Comparison of ENCODE assay signal across 1 cellular context in genomic region chr5:160199410-160199911, GRCh38.
TF ChIP-seq lines count a peak whose summit lies in the region.

No MANE protein-coding gene starts in this region.

TF ChIP-seq in GM12878, 131 proteins besides CTCF, POLR2A, EP300 and RAD21 (continued from another document and continues in another):
- no peak for TF ChIP-seq CUX1 (IDR thresholded peaks at IDR 0.05; ENCODE audit: insufficient replicate concordance, low read depth, low read length)
- TF ChIP-seq TAF1 (IDR thresholded peaks at IDR 0.05; ENCODE audit: borderline replicate concordance, low read depth, low read length), result no peak
- no peak for TF ChIP-seq CREB1 (IDR thresholded peaks at IDR 0.05; ENCODE audit: low read depth)
- TF ChIP-seq SMAD5 (IDR thresholded peaks at IDR 0.05; ENCODE audit: low read depth), result no peak
- TF ChIP-seq CHD4 (IDR thresholded peaks at IDR 0.05), result no peak
- TF ChIP-seq HSF1 (IDR thresholded peaks at IDR 0.05; ENCODE audit: low read depth, low read length), result no peak
- peak; percentile 63 for TF ChIP-seq ZNF24 (IDR thresholded peaks at IDR 0.05)
- peak; percentile 87 for TF ChIP-seq SPI1 (IDR thresholded peaks at IDR 0.05; ENCODE audit: borderline replicate concordance, insufficient read depth, low read depth, low read length)
- no peak for TF ChIP-seq ZBTB11 (CRISPR knock-in tag; IDR thresholded peaks at IDR 0.05)
- no peak for TF ChIP-seq JUNB (IDR thresholded peaks at IDR 0.05)
- no peak for TF ChIP-seq HDAC2 (IDR thresholded peaks at IDR 0.05)
- 0 out of 2 replicates have a peak, but pooled peaks have one; percentile 1 for TF ChIP-seq NKRF (conservative IDR thresholded peaks at IDR 0.05)
- TF ChIP-seq TCF12 (IDR thresholded peaks at IDR 0.05; ENCODE audit: low read depth, low read length), result no peak
- TF ChIP-seq ZBED1 (IDR thresholded peaks at IDR 0.05; ENCODE audit: borderline replicate concordance), result no peak
- TF ChIP-seq IRF3 (IDR thresholded peaks at IDR 0.05), result no peak
- TF ChIP-seq MEF2B (IDR thresholded peaks at IDR 0.05; ENCODE audit: partially characterized antibody, poor library complexity, severe bottlenecking), result no peak
- TF ChIP-seq HCFC1 (IDR thresholded peaks at IDR 0.05; ENCODE audit: low read length), result no peak
- no peak for TF ChIP-seq SREBF1 (IDR thresholded peaks at IDR 0.05; ENCODE audit: low read length)
- TF ChIP-seq GABPA (IDR thresholded peaks at IDR 0.05; ENCODE audit: low read depth), result no peak
- no peak for TF ChIP-seq FOXK2 (IDR thresholded peaks at IDR 0.05)
- TF ChIP-seq SREBF2 (IDR thresholded peaks at IDR 0.05; ENCODE audit: low read length), result no peak
- no peak for TF ChIP-seq ZBTB33 (IDR thresholded peaks at IDR 0.05)
- no peak for TF ChIP-seq STAT3 (IDR thresholded peaks at IDR 0.05; ENCODE audit: low read depth, low read length)
- TF ChIP-seq TBL1XR1 (IDR thresholded peaks at IDR 0.05; ENCODE audit: low read depth, low read length), result no peak
- no peak for TF ChIP-seq CEBPZ (IDR thresholded peaks at IDR 0.05; ENCODE audit: low read depth, low read length)
- TF ChIP-seq E2F8 (IDR thresholded peaks at IDR 0.05; ENCODE audit: low read depth, partially characterized antibody), result no peak
- TF ChIP-seq DPF2 (IDR thresholded peaks at IDR 0.05), result peak; percentile 46; the same call in 1 of the 2 replicates
- no peak for TF ChIP-seq POLR2AphosphoS2 (IDR thresholded peaks at IDR 0.05; ENCODE audit: low read depth, low read length)
- peak; percentile 50; the same call in 1 of the 2 replicates for TF ChIP-seq LARP7 (IDR thresholded peaks at IDR 0.05)
- TF ChIP-seq RB1 (IDR thresholded peaks at IDR 0.05; ENCODE audit: borderline replicate concordance), result no peak
- no peak for TF ChIP-seq SKIL (IDR thresholded peaks at IDR 0.05; ENCODE audit: low read depth, poor library complexity, severe bottlenecking)
- TF ChIP-seq RUNX3 (IDR thresholded peaks at IDR 0.05; ENCODE audit: low read length), result no peak
